ENCODE assay signal across 12 cellular contexts in the genomic region with DNA sequence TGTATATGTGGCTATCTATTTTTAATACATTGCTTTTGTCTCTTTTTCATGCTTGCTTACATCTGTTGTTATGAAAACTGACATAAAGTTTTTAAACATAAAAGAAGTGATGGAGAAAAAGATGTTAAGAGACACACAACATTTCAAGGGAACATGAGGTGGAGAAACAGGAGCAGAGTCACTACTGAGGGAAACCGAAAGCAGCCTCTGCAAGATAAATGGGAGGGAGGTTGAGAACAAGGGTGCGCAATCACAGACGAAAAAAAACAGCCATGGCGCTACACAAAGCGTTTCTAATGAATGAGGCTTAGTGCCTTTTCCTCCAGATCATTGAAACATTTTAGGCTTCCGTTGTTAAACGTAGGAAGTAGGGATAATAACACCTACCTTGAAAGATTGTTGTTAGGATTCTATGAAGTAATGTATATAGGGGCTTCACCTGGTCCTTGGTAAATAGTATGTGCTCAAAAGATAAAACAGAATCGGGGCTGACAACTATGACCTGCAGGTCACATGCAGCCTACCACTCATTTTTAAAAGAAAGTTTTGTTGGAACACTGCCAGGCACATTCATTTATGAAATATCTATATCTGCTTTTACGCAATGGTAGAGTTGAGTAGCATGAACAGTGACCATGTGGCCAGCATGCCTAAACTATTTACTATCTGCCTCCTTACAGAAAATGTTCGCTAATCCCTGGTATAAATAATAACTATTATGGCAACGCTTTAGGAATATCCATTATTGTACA.
A peak's percentile ranks its signal among the peaks of the same experiment; 100 is the strongest.
DNase-seq lines count a peak whose midpoint lies in the region; ATAC-seq and TF ChIP-seq lines count a peak whose summit lies in the region.
"Had no signal": no experiment of that assay in that cellular context is flagged by ENCODE, and none has a peak within 500 bp of the region (broad histone marks: within the 10 kb centered on the region; RNA-seq: fewer than 3 reads in every experiment).

No MANE protein-coding gene starts in this region.

- peak overlapping the region in 1 of 8 donors; percentile 67 for H3K27ac Mint-ChIP-seq in CD8-positive, alpha-beta memory T cell
- H3K27ac Mint-ChIP-seq in activated T-helper 17 cell treated with anti-CD3 and anti-CD28 coated beads, Interleukin-2, amount 50 U/mL, for 72 hours, result no peak overlapping the region

- ATAC-seq in Right ventricle myocardium superior (ENCODE audit: poor library complexity) (peak; percentile 25), right lobe of liver (peak in 3 of 4 donors; percentile 42 to 57 (median 55))
- ATAC-seq in activated T-helper 17 cell treated with anti-CD3 and anti-CD28 coated beads, Interleukin-2, amount 50 U/mL, for 72 hours (replicated peaks), result no peak

- DNase-seq in Right ventricle myocardium superior, result no peak
- no peak for DNase-seq in right atrium auricular region (ENCODE audit: low spot score)
- peak; percentile 58 to 76 for DNase-seq in cardiac fibroblast (ENCODE audit: low read depth in 2 of 2)
- DNase-seq in right lobe of liver, result no peak
- DNase-seq in CD8-positive, alpha-beta memory T cell, result no peak
- no peak for DNase-seq in NCI-H510A treated with DMSO at 0.1 percent for 48 hours (lab: John Stamatoyannopoulos, UW)
- DNase-seq: activated CD4-positive, CD25-positive, alpha-beta regulatory T cell treated with anti-CD3 and anti-CD28 coated beads, Interleukin-2, amount 50 U/mL, for 72 hours; effector CD8-positive, alpha-beta T cell had no signal

- H3K27ac ChIP-seq in right atrium auricular region (peak overlapping the region in 1 of 2 donors; percentile 69), right lobe of liver (no peak overlapping the region), temporal lobe (ENCODE audit: low read depth, low read length) (peak overlapping the region; percentile 79)
- no peak overlapping the region for H3K27ac ChIP-seq in CD8-positive, alpha-beta memory T cell (ENCODE audit: low read depth, low read length)
- H3K27ac ChIP-seq: adrenal gland had no signal

- intact Hi-C loops in Right ventricle myocardium superior (cut with DNase I) (loop anchor here (10.0 kb wide), 1 partner anchor 224 kb away; the partner anchor contains the start of gene NPAS3), right lobe of liver (cut with DNase I) (no loop called here)

- POLR2A ChIA-PET in CD8-positive, alpha-beta memory T cell (lab: Charles Lee), result no interaction called here

- 52% methylated on average over 11 of the region's 11 CpGs for WGBS in right lobe of liver (ENCODE audit: insufficient coverage, low coverage, low lambda C conversion rate, missing lambda C conversion rate)

- H3K36me3 ChIP-seq in right atrium auricular region (no peaks in the 10 kb centered on the region), right lobe of liver (no peaks in the 10 kb centered on the region)
- no peaks in the 10 kb centered on the region for H3K36me3 ChIP-seq in CD8-positive, alpha-beta memory T cell (ENCODE audit: insufficient read depth, low read length)
- H3K36me3 ChIP-seq: adrenal gland had no signal

- H3K4me3 ChIP-seq in right atrium auricular region (no peak overlapping the region), cardiac fibroblast (replicated peaks in 1 of 2; ENCODE audit: low read depth in 2 of 2, low read length in 2 of 2) (peak overlapping the region in 1 of 2 donors; percentile 4), right lobe of liver (no peak overlapping the region)
- H3K4me3 ChIP-seq in CD8-positive, alpha-beta memory T cell (ENCODE audit: low read length), result no peak overlapping the region
- H3K4me3 ChIP-seq: adrenal gland had no signal

- no peaks in the 10 kb centered on the region for H3K36me3 Mint-ChIP-seq in CD8-positive, alpha-beta memory T cell
- H3K36me3 Mint-ChIP-seq in activated T-helper 17 cell treated with anti-CD3 and anti-CD28 coated beads, Interleukin-2, amount 50 U/mL, for 72 hours (ENCODE audit: low read depth), result no peaks in the 10 kb centered on the region

- CTCF ChIA-PET in CD8-positive, alpha-beta memory T cell (lab: Charles Lee), result no interaction called here

- H3K9me3 ChIP-seq in right atrium auricular region (no peaks in the 10 kb centered on the region), right lobe of liver (no peaks in the 10 kb centered on the region)
- H3K9me3 ChIP-seq in CD8-positive, alpha-beta memory T cell (ENCODE audit: low read length), result no peaks in the 10 kb centered on the region
- H3K9me3 ChIP-seq: adrenal gland, Caco-2 had no signal

- TF ChIP-seq POLR2A in right lobe of liver (IDR thresholded peaks at IDR 0.05), result no peak

- peaks cover 0 to 32% of the 10 kb centered on the region in 2 donors for H3K4me1 ChIP-seq in right atrium auricular region
- no peaks in the 10 kb centered on the region for H3K4me1 ChIP-seq in right lobe of liver
- no peaks in the 10 kb centered on the region for H3K4me1 ChIP-seq in CD8-positive, alpha-beta memory T cell (ENCODE audit: insufficient read depth, low read length)
- H3K4me1 ChIP-seq: Caco-2 had no signal

- no peak for TF ChIP-seq CTCF in right atrium auricular region (IDR thresholded peaks at IDR 0.05)
- TF ChIP-seq CTCF in cardiac fibroblast (IDR thresholded peaks at IDR 0.05; ENCODE audit: low read depth, low read length), result no peak
- no peak for TF ChIP-seq CTCF in right lobe of liver (IDR thresholded peaks at IDR 0.05)

- H3K4me1 Mint-ChIP-seq in CD8-positive, alpha-beta memory T cell, result no peaks in the 10 kb centered on the region
- H3K4me1 Mint-ChIP-seq in activated T-helper 17 cell treated with anti-CD3 and anti-CD28 coated beads, Interleukin-2, amount 50 U/mL, for 72 hours, result no peaks in the 10 kb centered on the region

- H3K27me3 ChIP-seq in right atrium auricular region (no peaks in the 10 kb centered on the region), right lobe of liver (no peaks in the 10 kb centered on the region)
- no peaks in the 10 kb centered on the region for H3K27me3 ChIP-seq in CD8-positive, alpha-beta memory T cell (ENCODE audit: insufficient read depth, low read length, poor library complexity, severe bottlenecking)
- H3K27me3 ChIP-seq: adrenal gland had no signal

- peaks cover 0 to 5% (median 2%) of the 10 kb centered on the region in 5 donors for H3K9me3 Mint-ChIP-seq in CD8-positive, alpha-beta memory T cell
- H3K9me3 Mint-ChIP-seq in activated T-helper 17 cell treated with anti-CD3 and anti-CD28 coated beads, Interleukin-2, amount 50 U/mL, for 72 hours, result no peaks in the 10 kb centered on the region

- H3K27me3 Mint-ChIP-seq in CD8-positive, alpha-beta memory T cell, result no peaks in the 10 kb centered on the region
- no peaks in the 10 kb centered on the region for H3K27me3 Mint-ChIP-seq in activated T-helper 17 cell treated with anti-CD3 and anti-CD28 coated beads, Interleukin-2, amount 50 U/mL, for 72 hours

- no peak overlapping the region for H3K4me3 Mint-ChIP-seq in CD8-positive, alpha-beta memory T cell
- no peak overlapping the region for H3K4me3 Mint-ChIP-seq in activated T-helper 17 cell treated with anti-CD3 and anti-CD28 coated beads, Interleukin-2, amount 50 U/mL, for 72 hours

Comparison
In these comparisons a context has a peak if more than half of its experiments do, and no peak if none do; other contexts are left out.
1. DNase-seq: peak in cardiac fibroblast (2 of 2); none in Right ventricle myocardium superior (single experiment), right atrium auricular region (single experiment), right lobe of liver (0 of 3), CD8-positive, alpha-beta memory T cell (0 of 5) and NCI-H510A treated with DMSO at 0.1 percent for 48 hours (single experiment).